Comparison of ENCODE assay signal across 1 cellular context in the genomic region with DNA sequence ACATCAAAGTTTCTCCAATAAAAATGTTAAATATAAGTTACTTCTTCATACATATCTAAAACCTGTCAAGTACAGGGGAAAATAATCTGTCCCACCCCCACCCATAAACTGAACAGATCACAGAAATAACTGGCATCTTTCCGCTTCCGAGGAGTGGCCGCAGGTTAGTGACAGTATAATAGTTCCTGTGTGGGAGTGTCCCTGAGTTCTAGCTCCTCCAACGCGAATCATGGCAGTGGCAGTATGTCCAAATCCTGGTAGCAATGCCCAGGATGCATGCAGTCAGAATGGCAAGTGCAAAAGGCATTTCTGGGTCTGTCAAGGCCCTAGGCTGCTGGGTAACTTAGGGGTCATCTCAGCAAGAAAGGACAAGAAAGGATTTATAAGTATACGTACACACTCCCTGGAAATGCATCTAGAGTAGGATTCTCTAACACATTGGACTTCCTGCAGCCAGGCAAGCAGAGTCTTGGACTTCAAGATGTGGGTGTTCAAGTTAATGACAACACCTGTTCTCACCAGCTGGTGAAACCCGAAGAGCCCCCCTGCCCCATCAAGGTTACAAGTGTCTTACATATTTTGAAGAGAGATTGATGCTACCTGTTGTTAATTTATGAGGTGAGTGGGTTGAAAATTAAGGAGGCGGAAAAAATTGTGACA.
TF ChIP-seq lines count a peak whose summit lies in the region.

No MANE protein-coding gene starts in this region.

TF ChIP-seq in GM23338, 12 proteins besides CTCF, POLR2A, EP300 and RAD21 (continued from another document):
- TF ChIP-seq, protein P1, sequence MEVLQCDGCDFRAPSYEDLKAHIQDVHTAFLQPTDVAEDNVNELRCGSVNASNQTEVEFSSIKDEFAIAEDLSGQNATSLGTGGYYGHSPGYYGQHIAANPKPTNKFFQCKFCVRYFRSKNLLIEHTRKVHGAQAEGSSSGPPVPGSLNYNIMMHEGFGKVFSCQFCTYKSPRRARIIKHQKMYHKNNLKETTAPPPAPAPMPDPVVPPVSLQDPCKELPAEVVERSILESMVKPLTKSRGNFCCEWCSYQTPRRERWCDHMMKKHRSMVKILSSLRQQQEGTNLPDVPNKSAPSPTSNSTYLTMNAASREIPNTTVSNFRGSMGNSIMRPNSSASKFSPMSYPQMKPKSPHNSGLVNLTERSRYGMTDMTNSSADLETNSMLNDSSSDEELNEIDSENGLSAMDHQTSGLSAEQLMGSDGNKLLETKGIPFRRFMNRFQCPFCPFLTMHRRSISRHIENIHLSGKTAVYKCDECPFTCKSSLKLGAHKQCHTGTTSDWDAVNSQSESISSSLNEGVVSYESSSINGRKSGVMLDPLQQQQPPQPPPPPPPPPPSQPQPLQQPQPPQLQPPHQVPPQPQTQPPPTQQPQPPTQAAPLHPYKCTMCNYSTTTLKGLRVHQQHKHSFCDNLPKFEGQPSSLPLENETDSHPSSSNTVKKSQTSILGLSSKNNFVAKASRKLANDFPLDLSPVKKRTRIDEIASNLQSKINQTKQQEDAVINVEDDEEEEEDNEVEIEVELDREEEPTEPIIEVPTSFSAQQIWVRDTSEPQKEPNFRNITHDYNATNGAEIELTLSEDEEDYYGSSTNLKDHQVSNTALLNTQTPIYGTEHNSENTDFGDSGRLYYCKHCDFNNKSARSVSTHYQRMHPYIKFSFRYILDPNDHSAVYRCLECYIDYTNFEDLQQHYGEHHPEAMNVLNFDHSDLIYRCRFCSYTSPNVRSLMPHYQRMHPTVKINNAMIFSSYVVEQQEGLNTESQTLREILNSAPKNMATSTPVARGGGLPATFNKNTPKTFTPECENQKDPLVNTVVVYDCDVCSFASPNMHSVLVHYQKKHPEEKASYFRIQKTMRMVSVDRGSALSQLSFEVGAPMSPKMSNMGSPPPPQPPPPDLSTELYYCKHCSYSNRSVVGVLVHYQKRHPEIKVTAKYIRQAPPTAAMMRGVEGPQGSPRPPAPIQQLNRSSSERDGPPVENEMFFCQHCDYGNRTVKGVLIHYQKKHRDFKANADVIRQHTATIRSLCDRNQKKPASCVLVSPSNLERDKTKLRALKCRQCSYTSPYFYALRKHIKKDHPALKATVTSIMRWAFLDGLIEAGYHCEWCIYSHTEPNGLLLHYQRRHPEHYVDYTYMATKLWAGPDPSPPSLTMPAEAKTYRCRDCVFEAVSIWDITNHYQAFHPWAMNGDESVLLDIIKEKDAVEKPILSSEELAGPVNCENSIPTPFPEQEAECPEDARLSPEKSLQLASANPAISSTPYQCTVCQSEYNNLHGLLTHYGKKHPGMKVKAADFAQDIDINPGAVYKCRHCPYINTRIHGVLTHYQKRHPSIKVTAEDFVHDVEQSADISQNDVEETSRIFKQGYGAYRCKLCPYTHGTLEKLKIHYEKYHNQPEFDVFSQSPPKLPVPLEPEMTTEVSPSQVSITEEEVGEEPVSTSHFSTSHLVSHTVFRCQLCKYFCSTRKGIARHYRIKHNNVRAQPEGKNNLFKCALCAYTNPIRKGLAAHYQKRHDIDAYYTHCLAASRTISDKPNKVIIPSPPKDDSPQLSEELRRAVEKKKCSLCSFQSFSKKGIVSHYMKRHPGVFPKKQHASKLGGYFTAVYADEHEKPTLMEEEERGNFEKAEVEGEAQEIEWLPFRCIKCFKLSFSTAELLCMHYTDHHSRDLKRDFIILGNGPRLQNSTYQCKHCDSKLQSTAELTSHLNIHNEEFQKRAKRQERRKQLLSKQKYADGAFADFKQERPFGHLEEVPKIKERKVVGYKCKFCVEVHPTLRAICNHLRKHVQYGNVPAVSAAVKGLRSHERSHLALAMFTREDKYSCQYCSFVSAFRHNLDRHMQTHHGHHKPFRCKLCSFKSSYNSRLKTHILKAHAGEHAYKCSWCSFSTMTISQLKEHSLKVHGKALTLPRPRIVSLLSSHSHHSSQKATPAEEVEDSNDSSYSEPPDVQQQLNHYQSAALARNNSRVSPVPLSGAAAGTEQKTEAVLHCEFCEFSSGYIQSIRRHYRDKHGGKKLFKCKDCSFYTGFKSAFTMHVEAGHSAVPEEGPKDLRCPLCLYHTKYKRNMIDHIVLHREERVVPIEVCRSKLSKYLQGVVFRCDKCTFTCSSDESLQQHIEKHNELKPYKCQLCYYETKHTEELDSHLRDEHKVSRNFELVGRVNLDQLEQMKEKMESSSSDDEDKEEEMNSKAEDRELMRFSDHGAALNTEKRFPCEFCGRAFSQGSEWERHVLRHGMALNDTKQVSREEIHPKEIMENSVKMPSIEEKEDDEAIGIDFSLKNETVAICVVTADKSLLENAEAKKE (CRISPR knock-in tag; IDR thresholded peaks at IDR 0.05), result no peak
- TF ChIP-seq POLR2AphosphoS5 (IDR thresholded peaks at IDR 0.05; ENCODE audit: low read depth) (no peak), STAT1 (IDR thresholded peaks at IDR 0.05; ENCODE audit: unreplicated experiment) (no peak), NANOG (IDR thresholded peaks at IDR 0.05; ENCODE audit: borderline replicate concordance) (no peak), ZNF114 (CRISPR knock-in tag; IDR thresholded peaks at IDR 0.05) (no peak)
TF ChIP-seq in GM23338: peak in this region for 0.
